Comparison of ENCODE assay signal across 2 cellular contexts in the genomic region with DNA sequence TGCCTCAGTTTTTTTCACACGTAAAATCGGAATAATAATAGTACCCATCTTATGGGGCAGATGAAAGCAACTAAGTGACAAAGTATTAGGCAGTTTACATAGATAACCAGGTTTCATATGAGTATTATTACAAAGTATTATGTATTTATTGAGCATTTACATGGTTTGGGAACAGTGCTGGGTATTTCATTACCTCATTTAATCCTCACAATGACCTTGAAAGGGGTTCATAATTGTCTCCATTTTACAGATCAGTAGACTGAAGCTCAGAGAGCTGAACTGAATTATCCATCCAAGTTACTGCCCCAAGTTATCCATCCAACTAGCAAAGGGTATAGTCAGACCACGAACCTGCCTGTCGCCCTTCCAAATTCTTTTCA.
TF ChIP-seq lines count a peak whose summit lies in the region.

No MANE protein-coding gene starts in this region.

TF ChIP-seq in GM23338, 12 proteins besides CTCF, POLR2A, EP300 and RAD21 (continued from another document):
- TF ChIP-seq, protein P1, sequence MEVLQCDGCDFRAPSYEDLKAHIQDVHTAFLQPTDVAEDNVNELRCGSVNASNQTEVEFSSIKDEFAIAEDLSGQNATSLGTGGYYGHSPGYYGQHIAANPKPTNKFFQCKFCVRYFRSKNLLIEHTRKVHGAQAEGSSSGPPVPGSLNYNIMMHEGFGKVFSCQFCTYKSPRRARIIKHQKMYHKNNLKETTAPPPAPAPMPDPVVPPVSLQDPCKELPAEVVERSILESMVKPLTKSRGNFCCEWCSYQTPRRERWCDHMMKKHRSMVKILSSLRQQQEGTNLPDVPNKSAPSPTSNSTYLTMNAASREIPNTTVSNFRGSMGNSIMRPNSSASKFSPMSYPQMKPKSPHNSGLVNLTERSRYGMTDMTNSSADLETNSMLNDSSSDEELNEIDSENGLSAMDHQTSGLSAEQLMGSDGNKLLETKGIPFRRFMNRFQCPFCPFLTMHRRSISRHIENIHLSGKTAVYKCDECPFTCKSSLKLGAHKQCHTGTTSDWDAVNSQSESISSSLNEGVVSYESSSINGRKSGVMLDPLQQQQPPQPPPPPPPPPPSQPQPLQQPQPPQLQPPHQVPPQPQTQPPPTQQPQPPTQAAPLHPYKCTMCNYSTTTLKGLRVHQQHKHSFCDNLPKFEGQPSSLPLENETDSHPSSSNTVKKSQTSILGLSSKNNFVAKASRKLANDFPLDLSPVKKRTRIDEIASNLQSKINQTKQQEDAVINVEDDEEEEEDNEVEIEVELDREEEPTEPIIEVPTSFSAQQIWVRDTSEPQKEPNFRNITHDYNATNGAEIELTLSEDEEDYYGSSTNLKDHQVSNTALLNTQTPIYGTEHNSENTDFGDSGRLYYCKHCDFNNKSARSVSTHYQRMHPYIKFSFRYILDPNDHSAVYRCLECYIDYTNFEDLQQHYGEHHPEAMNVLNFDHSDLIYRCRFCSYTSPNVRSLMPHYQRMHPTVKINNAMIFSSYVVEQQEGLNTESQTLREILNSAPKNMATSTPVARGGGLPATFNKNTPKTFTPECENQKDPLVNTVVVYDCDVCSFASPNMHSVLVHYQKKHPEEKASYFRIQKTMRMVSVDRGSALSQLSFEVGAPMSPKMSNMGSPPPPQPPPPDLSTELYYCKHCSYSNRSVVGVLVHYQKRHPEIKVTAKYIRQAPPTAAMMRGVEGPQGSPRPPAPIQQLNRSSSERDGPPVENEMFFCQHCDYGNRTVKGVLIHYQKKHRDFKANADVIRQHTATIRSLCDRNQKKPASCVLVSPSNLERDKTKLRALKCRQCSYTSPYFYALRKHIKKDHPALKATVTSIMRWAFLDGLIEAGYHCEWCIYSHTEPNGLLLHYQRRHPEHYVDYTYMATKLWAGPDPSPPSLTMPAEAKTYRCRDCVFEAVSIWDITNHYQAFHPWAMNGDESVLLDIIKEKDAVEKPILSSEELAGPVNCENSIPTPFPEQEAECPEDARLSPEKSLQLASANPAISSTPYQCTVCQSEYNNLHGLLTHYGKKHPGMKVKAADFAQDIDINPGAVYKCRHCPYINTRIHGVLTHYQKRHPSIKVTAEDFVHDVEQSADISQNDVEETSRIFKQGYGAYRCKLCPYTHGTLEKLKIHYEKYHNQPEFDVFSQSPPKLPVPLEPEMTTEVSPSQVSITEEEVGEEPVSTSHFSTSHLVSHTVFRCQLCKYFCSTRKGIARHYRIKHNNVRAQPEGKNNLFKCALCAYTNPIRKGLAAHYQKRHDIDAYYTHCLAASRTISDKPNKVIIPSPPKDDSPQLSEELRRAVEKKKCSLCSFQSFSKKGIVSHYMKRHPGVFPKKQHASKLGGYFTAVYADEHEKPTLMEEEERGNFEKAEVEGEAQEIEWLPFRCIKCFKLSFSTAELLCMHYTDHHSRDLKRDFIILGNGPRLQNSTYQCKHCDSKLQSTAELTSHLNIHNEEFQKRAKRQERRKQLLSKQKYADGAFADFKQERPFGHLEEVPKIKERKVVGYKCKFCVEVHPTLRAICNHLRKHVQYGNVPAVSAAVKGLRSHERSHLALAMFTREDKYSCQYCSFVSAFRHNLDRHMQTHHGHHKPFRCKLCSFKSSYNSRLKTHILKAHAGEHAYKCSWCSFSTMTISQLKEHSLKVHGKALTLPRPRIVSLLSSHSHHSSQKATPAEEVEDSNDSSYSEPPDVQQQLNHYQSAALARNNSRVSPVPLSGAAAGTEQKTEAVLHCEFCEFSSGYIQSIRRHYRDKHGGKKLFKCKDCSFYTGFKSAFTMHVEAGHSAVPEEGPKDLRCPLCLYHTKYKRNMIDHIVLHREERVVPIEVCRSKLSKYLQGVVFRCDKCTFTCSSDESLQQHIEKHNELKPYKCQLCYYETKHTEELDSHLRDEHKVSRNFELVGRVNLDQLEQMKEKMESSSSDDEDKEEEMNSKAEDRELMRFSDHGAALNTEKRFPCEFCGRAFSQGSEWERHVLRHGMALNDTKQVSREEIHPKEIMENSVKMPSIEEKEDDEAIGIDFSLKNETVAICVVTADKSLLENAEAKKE (CRISPR knock-in tag; IDR thresholded peaks at IDR 0.05): no peak
- TF ChIP-seq, protein P2, sequence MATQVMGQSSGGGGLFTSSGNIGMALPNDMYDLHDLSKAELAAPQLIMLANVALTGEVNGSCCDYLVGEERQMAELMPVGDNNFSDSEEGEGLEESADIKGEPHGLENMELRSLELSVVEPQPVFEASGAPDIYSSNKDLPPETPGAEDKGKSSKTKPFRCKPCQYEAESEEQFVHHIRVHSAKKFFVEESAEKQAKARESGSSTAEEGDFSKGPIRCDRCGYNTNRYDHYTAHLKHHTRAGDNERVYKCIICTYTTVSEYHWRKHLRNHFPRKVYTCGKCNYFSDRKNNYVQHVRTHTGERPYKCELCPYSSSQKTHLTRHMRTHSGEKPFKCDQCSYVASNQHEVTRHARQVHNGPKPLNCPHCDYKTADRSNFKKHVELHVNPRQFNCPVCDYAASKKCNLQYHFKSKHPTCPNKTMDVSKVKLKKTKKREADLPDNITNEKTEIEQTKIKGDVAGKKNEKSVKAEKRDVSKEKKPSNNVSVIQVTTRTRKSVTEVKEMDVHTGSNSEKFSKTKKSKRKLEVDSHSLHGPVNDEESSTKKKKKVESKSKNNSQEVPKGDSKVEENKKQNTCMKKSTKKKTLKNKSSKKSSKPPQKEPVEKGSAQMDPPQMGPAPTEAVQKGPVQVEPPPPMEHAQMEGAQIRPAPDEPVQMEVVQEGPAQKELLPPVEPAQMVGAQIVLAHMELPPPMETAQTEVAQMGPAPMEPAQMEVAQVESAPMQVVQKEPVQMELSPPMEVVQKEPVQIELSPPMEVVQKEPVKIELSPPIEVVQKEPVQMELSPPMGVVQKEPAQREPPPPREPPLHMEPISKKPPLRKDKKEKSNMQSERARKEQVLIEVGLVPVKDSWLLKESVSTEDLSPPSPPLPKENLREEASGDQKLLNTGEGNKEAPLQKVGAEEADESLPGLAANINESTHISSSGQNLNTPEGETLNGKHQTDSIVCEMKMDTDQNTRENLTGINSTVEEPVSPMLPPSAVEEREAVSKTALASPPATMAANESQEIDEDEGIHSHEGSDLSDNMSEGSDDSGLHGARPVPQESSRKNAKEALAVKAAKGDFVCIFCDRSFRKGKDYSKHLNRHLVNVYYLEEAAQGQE (IDR thresholded peaks at IDR 0.05; ENCODE audit: unreplicated experiment): no peak
- no peak for TF ChIP-seq EZH2phosphoT487 (IDR thresholded peaks at IDR 0.05; ENCODE audit: unreplicated experiment)
- no peak for TF ChIP-seq POLR2AphosphoS5 (IDR thresholded peaks at IDR 0.05; ENCODE audit: low read depth)
- TF ChIP-seq JUNB (IDR thresholded peaks at IDR 0.05; ENCODE audit: unreplicated experiment): no peak
- TF ChIP-seq STAT1 (IDR thresholded peaks at IDR 0.05; ENCODE audit: unreplicated experiment): no peak
- no peak for TF ChIP-seq NANOG (IDR thresholded peaks at IDR 0.05; ENCODE audit: borderline replicate concordance)
- TF ChIP-seq, protein P3, sequence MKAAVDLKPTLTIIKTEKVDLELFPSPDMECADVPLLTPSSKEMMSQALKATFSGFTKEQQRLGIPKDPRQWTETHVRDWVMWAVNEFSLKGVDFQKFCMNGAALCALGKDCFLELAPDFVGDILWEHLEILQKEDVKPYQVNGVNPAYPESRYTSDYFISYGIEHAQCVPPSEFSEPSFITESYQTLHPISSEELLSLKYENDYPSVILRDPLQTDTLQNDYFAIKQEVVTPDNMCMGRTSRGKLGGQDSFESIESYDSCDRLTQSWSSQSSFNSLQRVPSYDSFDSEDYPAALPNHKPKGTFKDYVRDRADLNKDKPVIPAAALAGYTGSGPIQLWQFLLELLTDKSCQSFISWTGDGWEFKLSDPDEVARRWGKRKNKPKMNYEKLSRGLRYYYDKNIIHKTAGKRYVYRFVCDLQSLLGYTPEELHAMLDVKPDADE (IDR thresholded peaks at IDR 0.05): no peak
- no peak for TF ChIP-seq ZNF331 (CRISPR knock-in tag; IDR thresholded peaks at IDR 0.05; ENCODE audit: low read depth)
- TF ChIP-seq EZH2 (IDR thresholded peaks at IDR 0.05; ENCODE audit: low read depth, unreplicated experiment): no peak

TF ChIP-seq in WTC11, 78 proteins besides CTCF, POLR2A, EP300 and RAD21 (continued from another document):
- TF ChIP-seq, protein P4, sequence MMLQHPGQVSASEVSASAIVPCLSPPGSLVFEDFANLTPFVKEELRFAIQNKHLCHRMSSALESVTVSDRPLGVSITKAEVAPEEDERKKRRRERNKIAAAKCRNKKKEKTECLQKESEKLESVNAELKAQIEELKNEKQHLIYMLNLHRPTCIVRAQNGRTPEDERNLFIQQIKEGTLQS (CRISPR knock-in tag; conservative IDR thresholded peaks at IDR 0.05): no peak
- TF ChIP-seq ZNF671 (CRISPR knock-in tag; IDR thresholded peaks at IDR 0.05) (no peak), EMX1 (CRISPR knock-in tag; IDR thresholded peaks at IDR 0.05) (no peak), RORB (CRISPR knock-in tag; IDR thresholded peaks at IDR 0.05) (no peak)
